27 cellular contexts compared by ENCODE assay signal in genomic region chr3:307182-307581, GRCh38.
"Had no signal": no experiment of that assay in that cellular context is flagged by ENCODE, and none has a peak within 500 bp of the region (broad histone marks: within the 10 kb centered on the region; RNA-seq: fewer than 3 reads in every experiment).

No MANE protein-coding gene starts in this region.

- DNase-seq: stimulated activated CD4-positive, alpha-beta T cell treated with anti-CD3 and anti-CD28 coated beads, Interleukin-2, amount 100 ng/mL, for 48 hours; stimulated activated CD4-positive, alpha-beta T cell treated with anti-CD3 and anti-CD28 coated beads, Interleukin-4, amount 100 ng/mL, for 1 hour; stimulated activated CD4-positive, alpha-beta T cell treated with anti-CD3 and anti-CD28 coated beads, Interleukin-4, amount 100 ng/mL, for 24 hours; stimulated activated CD4-positive, alpha-beta T cell treated with anti-CD3 and anti-CD28 coated beads, Interleukin-4, amount 100 ng/mL, for 4 hours; stimulated activated CD8-positive, alpha-beta memory T cell treated with anti-CD3 and anti-CD28 coated beads, Interleukin-4, amount 100 ng/mL, for 48 hours; stimulated activated naive B cell treated with anti-CD40 and anti-IgM and Interleukin-4, amounts not matched to agents 10 μg/mL and 1 μg/mL and 100 μg/mL, for 72 hours; stimulated activated naive CD4-positive, alpha-beta T cell; stimulated activated naive CD4-positive, alpha-beta T cell treated with Interleukin-2 at 50 U/mL for 16 hours; stimulated activated naive CD8-positive, alpha-beta T cell treated with anti-CD3 and anti-CD28 coated beads, Interleukin-15, amount 100 ng/mL, for 72 hours; stimulated activated naive CD8-positive, alpha-beta T cell treated with anti-CD3 and anti-CD28 coated beads, Interleukin-15, Interleukin-2, amounts not matched to agents 100 U/mL and 50 U/mL, for 24 hours; stomach; substantia nigra; testis; thyroid gland; tibial artery; transverse colon; trophoblast cell; upper lobe of left lung; upper lobe of right lung; uterus had no signal

- H3K36me3 ChIP-seq: stomach, suprapubic skin, thoracic aorta, thyroid gland, tibial artery, tibial nerve, transverse colon, upper lobe of left lung, upper lobe of right lung, uterus, vagina had no signal

- H3K4me1 Mint-ChIP-seq: stimulated activated effector memory CD8-positive, alpha-beta T cell treated with anti-CD3 and anti-CD28 coated beads, Interleukin-12 subunit alpha, Interleukin-12 subunit beta, amount 100 ng/mL, for 72 hours; stimulated activated naive CD8-positive, alpha-beta T cell treated with anti-CD3 and anti-CD28 coated beads, Interleukin-15, amount 100 ng/mL, for 72 hours had no signal

- H3K4me3 ChIP-seq: stomach, suprapubic skin, testis, thoracic aorta, thyroid gland, tibial artery, tibial nerve, transverse colon, upper lobe of left lung, upper lobe of right lung, uterus, vagina had no signal

- H3K27me3 ChIP-seq: suprapubic skin, testis, thyroid gland, tibial artery, tibial nerve, transverse colon, upper lobe of left lung, upper lobe of right lung, uterus, vagina had no signal

- H3K4me3 Mint-ChIP-seq: stimulated activated effector memory CD8-positive, alpha-beta T cell treated with anti-CD3 and anti-CD28 coated beads, Interleukin-12 subunit alpha, Interleukin-12 subunit beta, amount 100 ng/mL, for 72 hours; stimulated activated naive B cell treated with anti-CD40 and anti-IgM and Interleukin-4, amounts not matched to agents 10 μg/mL and 1 μg/mL and 100 μg/mL, for 72 hours; stimulated activated naive CD8-positive, alpha-beta T cell treated with anti-CD3 and anti-CD28 coated beads, Interleukin-15, amount 100 ng/mL, for 72 hours; stimulated activated naive CD8-positive, alpha-beta T cell treated with anti-CD3 and anti-CD28 coated beads, Interleukin-15, Interleukin-2, amounts not matched to agents 100 ng/mL and 50 ng/mL, for 24 hours; type B pancreatic cell had no signal

- H3K9me3 ChIP-seq: suprapubic skin, testis, thoracic aorta, thyroid gland, tibial artery, tibial nerve, transverse colon, upper lobe of left lung, upper lobe of right lung, uterus, vagina had no signal

- H3K9me3 Mint-ChIP-seq: stimulated activated naive CD8-positive, alpha-beta T cell treated with anti-CD3 and anti-CD28 coated beads, Interleukin-15, Interleukin-2, amounts not matched to agents 100 ng/mL and 50 ng/mL, for 24 hours; type B pancreatic cell had no signal

- H3K27ac Mint-ChIP-seq: stimulated activated effector memory CD8-positive, alpha-beta T cell treated with anti-CD3 and anti-CD28 coated beads, Interleukin-12 subunit alpha, Interleukin-12 subunit beta, amount 100 ng/mL, for 72 hours; stimulated activated naive B cell treated with anti-CD40 and anti-IgM and Interleukin-4, amounts not matched to agents 10 μg/mL and 1 μg/mL and 100 μg/mL, for 72 hours; stimulated activated naive CD8-positive, alpha-beta T cell treated with anti-CD3 and anti-CD28 coated beads, Interleukin-15, amount 100 ng/mL, for 72 hours; stimulated activated naive CD8-positive, alpha-beta T cell treated with anti-CD3 and anti-CD28 coated beads, Interleukin-15, Interleukin-2, amounts not matched to agents 100 ng/mL and 50 ng/mL, for 24 hours; type B pancreatic cell had no signal

- H3K36me3 Mint-ChIP-seq: stimulated activated effector memory CD8-positive, alpha-beta T cell treated with anti-CD3 and anti-CD28 coated beads, Interleukin-12 subunit alpha, Interleukin-12 subunit beta, amount 100 ng/mL, for 72 hours; type B pancreatic cell had no signal

- H3K27ac ChIP-seq: stomach, suprapubic skin, testis, thoracic aorta, thyroid gland, tibial artery, tibial nerve, transverse colon, upper lobe of left lung, upper lobe of right lung, uterus, vagina had no signal

- ATAC-seq: stimulated activated effector memory CD8-positive, alpha-beta T cell treated with anti-CD3 and anti-CD28 coated beads, Interleukin-12 subunit alpha, Interleukin-12 subunit beta, amount 100 ng/mL, for 72 hours; stimulated activated naive B cell treated with anti-CD40 and anti-IgM and Interleukin-4, amounts not matched to agents 10 μg/mL and 1 μg/mL and 100 μg/mL, for 72 hours; stimulated activated naive CD8-positive, alpha-beta T cell treated with anti-CD3 and anti-CD28 coated beads, Interleukin-15, amount 100 ng/mL, for 72 hours; stimulated activated naive CD8-positive, alpha-beta T cell treated with anti-CD3 and anti-CD28 coated beads, Interleukin-15, Interleukin-2, amounts not matched to agents 100 U/mL and 50 U/mL, for 24 hours; upper lobe of right lung had no signal
